In genomic region chr9:21965401-21965951, GRCh38 we compare ENCODE assay signal across 8 cellular contexts. TPM values are rescaled to one million over a fixed set of nuclear protein-coding genes. Genes with fewer than 3 reads are reported as not detected.
DNase-seq lines count a peak whose midpoint lies in the region; ATAC-seq and TF ChIP-seq lines count a peak whose summit lies in the region.

No MANE protein-coding gene starts in this region.

- H3K79me2 ChIP-seq in fibroblast of lung (ENCODE audit: control insufficient read depth, insufficient read depth, low read length) (no peaks in the 10 kb centered on the region), osteoblast (ENCODE audit: insufficient read depth, low read length) (no peaks in the 10 kb centered on the region)

- H4K20me1 ChIP-seq in fibroblast of lung (ENCODE audit: control insufficient read depth, extremely low read depth, insufficient read depth, low read length) (no peaks in the 10 kb centered on the region), osteoblast (ENCODE audit: insufficient read depth, low read length) (peaks cover 6% of the 10 kb centered on the region)

- H3K4me2 ChIP-seq in fibroblast of lung (ENCODE audit: extremely low read depth, insufficient read depth, low read length) (peak overlapping the region; percentile 61), osteoblast (ENCODE audit: insufficient read depth, low read length) (peak overlapping the region; percentile 97)

- TF ChIP-seq CTCF in fibroblast of lung (conservative IDR thresholded peaks at IDR 0.05 in 1 of 2, IDR thresholded peaks at IDR 0.05 in 1 of 2; ENCODE audit: low read depth in 1 of 2, low read length in 2 of 2) (peak; percentile 53 to 68), osteoblast (IDR thresholded peaks at IDR 0.05; ENCODE audit: extremely low read depth, low read depth, low read length) (peak; percentile 63), lower leg skin (IDR thresholded peaks at IDR 0.05) (no peak)

- H3K4me3 ChIP-seq in fibroblast of lung (replicated peaks in 1 of 4; ENCODE audit: control extremely low read depth in 1 of 4, insufficient read depth in 1 of 4, low read depth in 3 of 4, low read length in 4 of 4) (peak overlapping the region; percentile 0 to 48 (median 24)), osteoblast (ENCODE audit: insufficient read depth, low read length) (peak overlapping the region; percentile 74), lower leg skin (ENCODE audit: low read depth, poor library complexity, severe bottlenecking) (no peak overlapping the region)

- peak; percentile 89 for DNase-seq in AG20443 (ENCODE audit: low spot score)
- peak; percentile 33 for DNase-seq in activated CD4-positive, alpha-beta T cell treated with anti-CD3 and anti-CD28 coated beads, Interleukin-2, amount 50 U/mL, for 1 hour
- DNase-seq in fibroblast of lung (ENCODE audit: low read depth in 2 of 2), result peak; percentile 67 to 75
- DNase-seq in osteoblast (ENCODE audit: insufficient read length, low spot score, missing footprints), result peak; percentile 97
- no peak for DNase-seq in lower leg skin (ENCODE audit: low spot score in 2 of 2)
- no peak for DNase-seq in NCI-H2107 (lab: John Stamatoyannopoulos, UW)

- no peak for TF ChIP-seq POLR2A in lower leg skin (IDR thresholded peaks at IDR 0.05)

- peak overlapping the region; percentile 29 for H2AFZ ChIP-seq in fibroblast of lung (ENCODE audit: low read length)
- H2AFZ ChIP-seq in osteoblast (ENCODE audit: low read length), result peak overlapping the region; percentile 91

- intact Hi-C loops in lower leg skin (cut with DNase I; ENCODE audit: low total_unique reads), result no loop called here

- no peak overlapping the region for H3K27ac ChIP-seq in fibroblast of lung (ENCODE audit: insufficient read depth, low read length)
- peak overlapping the region; percentile 48 for H3K27ac ChIP-seq in osteoblast (ENCODE audit: low read depth, low read length)

- H3K9me3 ChIP-seq in fibroblast of lung (ENCODE audit: control insufficient read depth, insufficient read depth, low read depth, low read length) (no peaks in the 10 kb centered on the region), osteoblast (ENCODE audit: low read depth, low read length) (no peaks in the 10 kb centered on the region)

- peaks cover 35% of the 10 kb centered on the region for H3K27me3 ChIP-seq in fibroblast of lung (ENCODE audit: control insufficient read depth, insufficient read depth, low read length)
- H3K27me3 ChIP-seq in osteoblast (ENCODE audit: insufficient read depth, low read length), result peaks cover 42% of the 10 kb centered on the region

- ATAC-seq in GM19023 (IDR thresholded peaks at IDR 0.05; ENCODE audit: unreplicated experiment), result peak; percentile 90
- peak; percentile 69 for ATAC-seq in HG03135 (IDR thresholded peaks at IDR 0.05; ENCODE audit: unreplicated experiment)

- H3K36me3 ChIP-seq in fibroblast of lung (ENCODE audit: control insufficient read depth, insufficient read depth, low read length) (no peaks in the 10 kb centered on the region), osteoblast (ENCODE audit: insufficient read depth, low read length) (peaks cover 5% of the 10 kb centered on the region)

- 3 to 4% methylated on average over 30 of the region's 30 CpGs for WGBS in lower leg skin, 2 donors

- H3K9ac ChIP-seq in fibroblast of lung (ENCODE audit: insufficient read depth, low read length), result no peak overlapping the region

- H3K4me1 ChIP-seq in fibroblast of lung (ENCODE audit: control insufficient read depth, extremely low read depth, insufficient read depth, low read length) (no peaks in the 10 kb centered on the region), osteoblast (ENCODE audit: insufficient read depth, low read length) (peaks cover 20% of the 10 kb centered on the region)

RNA-seq across cellular contexts. Expression of gene CDKN2A, which starts 28.7 kb away (rescaled TPM):
- total RNA-seq in fibroblast of lung (10.8 and 19.2 TPM in 2 replicates), osteoblast (32.1 and 37.6 TPM in 2 replicates), lower leg skin (1 to 10 TPM in 3 of 4 donors, not detected in 1; 1.8 to 3.9 (median 1.9) TPM)
- 23.5 and 25.3 TPM in 2 replicates for polyA plus RNA-seq in fibroblast of lung
- 39.9 and 45.5 TPM in 2 replicates for polyA plus RNA-seq in fibroblast of lung (2012)
- 4.9 and 13.2 TPM in 2 replicates for polyA minus RNA-seq in fibroblast of lung (ENCODE audit: low replicate concordance)

RNA-seq across cellular contexts. Expression of gene CDKN2B-AS1, which starts 29.1 kb away (rescaled TPM):
- total RNA-seq in fibroblast of lung (3.9 and 7.6 TPM in 2 replicates), osteoblast (15.2 and 16.5 TPM in 2 replicates), lower leg skin (under 1 TPM in 1 of 4 donors, not detected in 3; 0.49 TPM)
- 1.1 and 1.7 TPM in 2 replicates for polyA plus RNA-seq in fibroblast of lung
- polyA plus RNA-seq in fibroblast of lung (2012), result 1.0 and 1.1 TPM in 2 replicates
- polyA minus RNA-seq in fibroblast of lung (ENCODE audit: low replicate concordance), result not detected in 2 replicates

RNA-seq across cellular contexts. Expression of gene CDKN2B, which starts 43.6 kb away (rescaled TPM):
- total RNA-seq in fibroblast of lung, result 29.0 and 44.9 TPM in 2 replicates
- 13.8 and 22.6 TPM in 2 replicates for polyA plus RNA-seq in fibroblast of lung
- polyA plus RNA-seq in fibroblast of lung (2012), result 10.8 and 18.3 TPM in 2 replicates
- 6.2 and 14.0 TPM in 2 replicates for polyA minus RNA-seq in fibroblast of lung (ENCODE audit: low replicate concordance)
- 50.7 and 51.9 TPM in 2 replicates for total RNA-seq in osteoblast
- total RNA-seq in lower leg skin, result 10 to 100 TPM; 37.6 to 83.2 (median 55.0) TPM

Comparison
In these comparisons a context has a peak if more than half of its experiments do, and no peak if none do; other contexts are left out.
1. DNase-seq: peak in AG20443 (single experiment), activated CD4-positive, alpha-beta T cell treated with anti-CD3 and anti-CD28 coated beads, Interleukin-2, amount 50 U/mL, for 1 hour (single experiment), fibroblast of lung (2 of 2) and osteoblast (single experiment); none in lower leg skin (0 of 2) and NCI-H2107 (single experiment).
2. CTCF ChIP-seq: peak in fibroblast of lung (2 of 2) and osteoblast (single experiment); none in lower leg skin (0 of 3).